ENCODE assay signal across 21 cellular contexts in genomic region chr1:228770779-228771223, GRCh38. TPM values are rescaled to one million over a fixed set of nuclear protein-coding genes. Genes with fewer than 3 reads are reported as not detected.
DNase-seq lines count a peak whose midpoint lies in the region; ATAC-seq and TF ChIP-seq lines count a peak whose summit lies in the region.
"Had no signal": no experiment of that assay in that cellular context is flagged by ENCODE, and none has a peak within 500 bp of the region (broad histone marks: within the 10 kb centered on the region; RNA-seq: fewer than 3 reads in every experiment).

No MANE protein-coding gene starts in this region.

- no peaks in the 10 kb centered on the region for H3K9me3 ChIP-seq in mucosa of descending colon
- H3K9me3 ChIP-seq: left lung, tibial artery had no signal

- no peak for TF ChIP-seq CTCF in mucosa of descending colon (IDR thresholded peaks at IDR 0.05)

- no peak overlapping the region for H3K4me3 ChIP-seq in mucosa of descending colon
- H3K4me3 ChIP-seq: left lung, SK-N-MC, tibial artery had no signal

- DNase-seq in NCI-H2081 (lab: John Stamatoyannopoulos, UW), result peak; percentile 18 to 57
- DNase-seq in NCI-H2081 treated with DMSO at 0.1 percent for 48 hours (lab: John Stamatoyannopoulos, UW), result no peak
- peak; percentile 34 for DNase-seq in NCI-H1105 (lab: John Stamatoyannopoulos, UW)
- DNase-seq in NCI-H345 (lab: John Stamatoyannopoulos, UW), result peak; percentile 21
- DNase-seq in mucosa of descending colon, result peak in 1 of 3 donors; percentile 63
- no peak for DNase-seq in left cardiac atrium
- DNase-seq in stimulated activated CD8-positive, alpha-beta memory T cell treated with anti-CD3 and anti-CD28 coated beads, Interleukin-4, amount 100 ng/mL, for 48 hours, result no peak
- DNase-seq: activated CD4-positive, alpha-beta T cell treated with anti-CD3 and anti-CD28 coated beads, Interleukin-2, amount 50 U/mL, for 48 hours; activated naive CD4-positive, alpha-beta T cell treated with anti-CD3 and anti-CD28 coated beads, Interleukin-2, amount 50 U/mL, for 16 hours; amniotic stem cell; CD4-positive, CD25-positive, alpha-beta regulatory T cell; hypothalamus; immature natural killer cell; left lung; naive B cell; NCI-H446 treated with DMSO at 0.1 percent for 48 hours; stimulated activated naive CD8-positive, alpha-beta T cell treated with anti-CD3 and anti-CD28 coated beads, Interleukin-15, amount 100 ng/mL, for 72 hours; tibial artery had no signal

- ATAC-seq in mucosa of descending colon, result peak; percentile 75
- ATAC-seq in left cardiac atrium, result no peak
- no peak for ATAC-seq in GM21360 (IDR thresholded peaks at IDR 0.05; ENCODE audit: unreplicated experiment)
- ATAC-seq: activated CD4-positive, CD25-positive, alpha-beta regulatory T cell treated with anti-CD3 and anti-CD28 coated beads, Interleukin-2, amount 50 U/mL, for 24 hours; left lung; stimulated activated naive CD8-positive, alpha-beta T cell treated with anti-CD3 and anti-CD28 coated beads, Interleukin-15, amount 100 ng/mL, for 72 hours had no signal

- intact Hi-C loops in mucosa of descending colon (cut with DNase I, micrococcal nuclease) (no loop called here), left cardiac atrium (cut with DNase I) (no loop called here)

- H3K36me3 ChIP-seq in mucosa of descending colon (ENCODE audit: low read depth), result no peaks in the 10 kb centered on the region
- H3K36me3 ChIP-seq: left lung, tibial artery had no signal

- H3K4me1 ChIP-seq in mucosa of descending colon (ENCODE audit: low read depth), result peaks cover 9% of the 10 kb centered on the region
- H3K4me1 ChIP-seq: left lung, tibial artery had no signal

RNA-seq across cellular contexts. Expression of gene RHOU, which starts 35.5 kb away (rescaled TPM):
- total RNA-seq in mucosa of descending colon, result 10 to 100 TPM; 30.7 to 45.1 (median 39.3) TPM
- total RNA-seq in left cardiac atrium, result 10 to 100 TPM; 12.9 to 16.5 TPM

Comparison
In these comparisons a context has a peak if more than half of its experiments do, and no peak if none do; other contexts are left out.
1. DNase-seq: peak in NCI-H2081 (2 of 2), NCI-H1105 (single experiment) and NCI-H345 (single experiment); none in NCI-H2081 treated with DMSO at 0.1 percent for 48 hours (single experiment), left cardiac atrium (single experiment) and stimulated activated CD8-positive, alpha-beta memory T cell treated with anti-CD3 and anti-CD28 coated beads, Interleukin-4, amount 100 ng/mL, for 48 hours (single experiment).